ENCODE assay signal across 8 cellular contexts in the genomic region with DNA sequence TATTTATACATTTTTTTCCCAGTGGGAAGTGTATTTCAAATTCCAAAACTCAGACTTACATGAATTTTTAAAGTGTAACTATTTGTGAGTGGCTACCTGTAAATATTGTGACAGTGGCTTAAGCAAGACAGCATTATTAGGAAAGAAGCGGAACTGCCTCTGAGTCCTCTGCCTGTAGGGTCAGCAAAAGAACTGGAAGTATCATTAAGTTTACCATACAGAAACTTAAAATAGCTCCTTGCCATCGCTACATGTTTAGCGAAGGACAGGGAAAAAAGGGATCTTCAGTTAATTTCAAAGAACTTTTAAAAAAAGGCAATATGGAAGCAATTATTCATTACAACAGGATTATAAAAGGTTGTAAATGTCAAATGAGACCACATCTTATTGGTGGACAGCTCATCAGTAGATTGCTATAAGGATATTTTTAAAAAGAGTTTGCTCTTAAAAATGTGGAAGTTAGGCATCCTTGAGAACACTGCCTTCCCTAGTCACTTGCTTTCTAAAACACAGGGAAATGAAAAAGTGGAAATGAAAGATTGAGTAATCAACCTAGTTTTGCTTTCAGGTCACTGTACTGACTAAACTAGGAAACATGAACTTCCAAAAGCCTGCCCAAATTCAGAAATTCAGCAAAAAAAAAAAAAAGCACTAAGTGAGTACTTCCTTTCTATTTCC. TPM values are rescaled to one million over a fixed set of nuclear protein-coding genes. Genes with fewer than 3 reads are reported as not detected.
DNase-seq lines count a peak whose midpoint lies in the region; ATAC-seq lines count a peak whose summit lies in the region.
"Had no signal": no experiment of that assay in that cellular context is flagged by ENCODE, and none has a peak within 500 bp of the region (broad histone marks: within the 10 kb centered on the region; RNA-seq: fewer than 3 reads in every experiment).

No MANE protein-coding gene starts in this region.

- H3K36me3 Mint-ChIP-seq in stimulated activated memory B cell treated with anti-CD40 and anti-IgM and Interleukin-4, amounts not matched to agents 10 μg/mL and 1 μg/mL and 100 μg/mL, for 72 hours: peaks cover 10% of the 10 kb centered on the region

- DNase-seq in M059J (ENCODE audit: low read depth): peak; percentile 28
- peak; percentile 55 for DNase-seq in fibroblast of gingiva (ENCODE audit: low read depth)
- DNase-seq in iPS-NIHi11 (ENCODE audit: low spot score): no peak
- no peak for DNase-seq in NCI-H2107 treated with DMSO at 0.1 percent for 48 hours (lab: John Stamatoyannopoulos, UW; ENCODE audit: unreplicated experiment)
- DNase-seq: NCI-H226 had no signal

- no peaks in the 10 kb centered on the region for H3K9me3 Mint-ChIP-seq in stimulated activated memory B cell treated with anti-CD40 and anti-IgM and Interleukin-4, amounts not matched to agents 10 μg/mL and 1 μg/mL and 100 μg/mL, for 72 hours

- H3K27me3 Mint-ChIP-seq in stimulated activated memory B cell treated with anti-CD40 and anti-IgM and Interleukin-4, amounts not matched to agents 10 μg/mL and 1 μg/mL and 100 μg/mL, for 72 hours: no peaks in the 10 kb centered on the region

- ATAC-seq in GM18870 (IDR thresholded peaks at IDR 0.05; ENCODE audit: unreplicated experiment): peak; percentile 50
- peak; percentile 55 for ATAC-seq in stimulated activated memory B cell treated with anti-CD40 and anti-IgM and Interleukin-4, amounts not matched to agents 10 μg/mL and 1 μg/mL and 100 μg/mL, for 72 hours
- no peak for ATAC-seq in HG03045 (IDR thresholded peaks at IDR 0.05; ENCODE audit: unreplicated experiment)

- H3K4me3 Mint-ChIP-seq in stimulated activated memory B cell treated with anti-CD40 and anti-IgM and Interleukin-4, amounts not matched to agents 10 μg/mL and 1 μg/mL and 100 μg/mL, for 72 hours: no peak overlapping the region

- peaks cover 38% of the 10 kb centered on the region for H3K4me1 Mint-ChIP-seq in stimulated activated memory B cell treated with anti-CD40 and anti-IgM and Interleukin-4, amounts not matched to agents 10 μg/mL and 1 μg/mL and 100 μg/mL, for 72 hours

- peak overlapping the region; percentile 73 for H3K27ac Mint-ChIP-seq in stimulated activated memory B cell treated with anti-CD40 and anti-IgM and Interleukin-4, amounts not matched to agents 10 μg/mL and 1 μg/mL and 100 μg/mL, for 72 hours

RNA-seq across cellular contexts. Expression of a gene that starts 39.2 kb away (rescaled TPM):
- total RNA-seq in M059J (2014; rRNA removed; shearing (Covaris generic)): 44.5 and 87.9 TPM in 2 replicates

RNA-seq across cellular contexts. Expression of a gene that starts 39.3 kb away (rescaled TPM):
- total RNA-seq in M059J (2014; rRNA removed; shearing (Covaris generic)): 12.5 and 15.7 TPM in 2 replicates

RNA-seq across cellular contexts. Expression of a gene that starts 52.8 kb away (rescaled TPM):
- total RNA-seq in M059J (2014; rRNA removed; shearing (Covaris generic)): 3.3 and 3.7 TPM in 2 replicates

Comparison
In these comparisons a context has a peak if more than half of its experiments do, and no peak if none do; other contexts are left out.
1. DNase-seq: peak in M059J (single experiment) and fibroblast of gingiva (single experiment); none in iPS-NIHi11 (single experiment) and NCI-H2107 treated with DMSO at 0.1 percent for 48 hours (single experiment).